ENCODE assay signal across 15 cellular contexts in genomic region chr4:140038031-140038533, GRCh38.
A peak's percentile ranks its signal among the peaks of the same experiment; 100 is the strongest.
DNase-seq lines count a peak whose midpoint lies in the region; ATAC-seq, FAIRE-seq and TF ChIP-seq lines count a peak whose summit lies in the region.
"Had no signal": no experiment of that assay in that cellular context is flagged by ENCODE, and none has a peak within 500 bp of the region (broad histone marks: within the 10 kb centered on the region; RNA-seq: fewer than 3 reads in every experiment).

No MANE protein-coding gene starts in this region.

- H3K9me3 ChIP-seq in breast epithelium (no peaks in the 10 kb centered on the region), hepatocyte (ENCODE audit: low read depth) (no peaks in the 10 kb centered on the region), tibial artery (no peaks in the 10 kb centered on the region)
- H3K9me3 ChIP-seq: heart left ventricle had no signal

- H3K4me1 Mint-ChIP-seq in MCF 10A (ENCODE audit: insufficient read depth, unreplicated experiment), result peaks cover 9% of the 10 kb centered on the region
- no peaks in the 10 kb centered on the region for H3K4me1 Mint-ChIP-seq in activated T-helper 17 cell treated with anti-CD3 and anti-CD28 coated beads, Interleukin-2, amount 50 U/mL, for 72 hours
- H3K4me1 Mint-ChIP-seq: activated naive CD4-positive, alpha-beta T cell treated with anti-CD3 and anti-CD28 coated beads, Interleukin-2, amount 10 ng/mL, durations not matched to agents 7 days and 5 days had no signal

- DNase-seq in breast epithelium (ENCODE audit: low spot score in 2 of 2) (no peak), MCF 10A (ENCODE audit: unreplicated experiment) (no peak), hepatocyte (ENCODE audit: low spot score) (no peak), tibial artery (no peak), GM12892 (ENCODE audit: insufficient read length) (no peak), GM03348 (ENCODE audit: low spot score) (no peak)
- DNase-seq: activated CD8-positive, alpha-beta T cell treated with anti-CD3 and anti-CD28 coated beads, Interleukin-2, amount 10 ng/mL, durations not matched to agents 7 days and 5 days; activated naive CD4-positive, alpha-beta T cell treated with anti-CD3 and anti-CD28 coated beads, Interleukin-2, amount 10 ng/mL, durations not matched to agents 7 days and 5 days; dorsolateral prefrontal cortex; heart left ventricle; mesendoderm; right cardiac atrium; T-helper 2 cell had no signal

- H4K20me1 ChIP-seq in hepatocyte (ENCODE audit: insufficient read depth, poor library complexity, severe bottlenecking), result no peaks in the 10 kb centered on the region

- intact Hi-C loops in breast epithelium (cut with DNase I; ENCODE audit: low total_unique reads), result no loop called here
- intact Hi-C loops in MCF 10A (cut with micrococcal nuclease), result no loop called here
- intact Hi-C loops in tibial artery (cut with DNase I; ENCODE audit: low total_unique reads), result no loop called here

- H3K27ac Mint-ChIP-seq in MCF 10A (ENCODE audit: low read depth, unreplicated experiment), result no peak overlapping the region
- H3K27ac Mint-ChIP-seq in activated T-helper 17 cell treated with anti-CD3 and anti-CD28 coated beads, Interleukin-2, amount 50 U/mL, for 72 hours, result peak overlapping the region; percentile 20
- H3K27ac Mint-ChIP-seq: activated CD8-positive, alpha-beta T cell treated with anti-CD3 and anti-CD28 coated beads, Interleukin-2, amount 10 ng/mL, durations not matched to agents 7 days and 5 days; activated naive CD4-positive, alpha-beta T cell treated with anti-CD3 and anti-CD28 coated beads, Interleukin-2, amount 10 ng/mL, durations not matched to agents 7 days and 5 days had no signal

- H3K4me3 ChIP-seq in breast epithelium, result no peak overlapping the region
- H3K4me3 ChIP-seq in hepatocyte, result no peak overlapping the region
- H3K4me3 ChIP-seq in tibial artery, result no peak overlapping the region
- H3K4me3 ChIP-seq: dorsolateral prefrontal cortex, heart left ventricle had no signal

- H3K4me1 ChIP-seq in breast epithelium (no peaks in the 10 kb centered on the region), hepatocyte (ENCODE audit: insufficient read depth) (peaks cover 21% of the 10 kb centered on the region), tibial artery (peaks cover 0 to 25% (median 14%) of the 10 kb centered on the region in 4 donors)

- no peaks in the 10 kb centered on the region for H3K9me3 Mint-ChIP-seq in MCF 10A (ENCODE audit: unreplicated experiment)
- H3K9me3 Mint-ChIP-seq in activated T-helper 17 cell treated with anti-CD3 and anti-CD28 coated beads, Interleukin-2, amount 50 U/mL, for 72 hours, result no peaks in the 10 kb centered on the region
- H3K9me3 Mint-ChIP-seq: activated naive CD4-positive, alpha-beta T cell treated with anti-CD3 and anti-CD28 coated beads, Interleukin-2, amount 10 ng/mL, durations not matched to agents 7 days and 5 days had no signal

- POLR2A ChIA-PET in MCF 10A (lab: Yijun Ruan, JAX), result interaction anchor here (1.3 kb wide), 1 partner anchor 150 kb away, joined by 3 read pairs; no protein-coding TSS in a partner anchor

- H3K4me2 ChIP-seq in hepatocyte, result peak overlapping the region; percentile 52

- H3K27ac ChIP-seq in breast epithelium (peak overlapping the region; percentile 20 to 49), hepatocyte (peak overlapping the region; percentile 83), tibial artery (peak overlapping the region; percentile 30 to 58)
- H3K27ac ChIP-seq: heart left ventricle had no signal

- H3K36me3 Mint-ChIP-seq in MCF 10A (ENCODE audit: insufficient read depth, unreplicated experiment), result no peaks in the 10 kb centered on the region
- H3K36me3 Mint-ChIP-seq in activated T-helper 17 cell treated with anti-CD3 and anti-CD28 coated beads, Interleukin-2, amount 50 U/mL, for 72 hours (ENCODE audit: low read depth), result no peaks in the 10 kb centered on the region
- H3K36me3 Mint-ChIP-seq: activated naive CD4-positive, alpha-beta T cell treated with anti-CD3 and anti-CD28 coated beads, Interleukin-2, amount 10 ng/mL, durations not matched to agents 7 days and 5 days had no signal

- TF ChIP-seq POLR2A in breast epithelium (IDR thresholded peaks at IDR 0.05) (no peak), GM12892 (IDR thresholded peaks at IDR 0.05; ENCODE audit: low read depth, low read length) (no peak)

- peaks cover 53% of the 10 kb centered on the region for H3K79me2 ChIP-seq in hepatocyte

- H3K27me3 ChIP-seq in breast epithelium (no peaks in the 10 kb centered on the region), hepatocyte (no peaks in the 10 kb centered on the region), tibial artery (no peaks in the 10 kb centered on the region)
- H3K27me3 ChIP-seq: dorsolateral prefrontal cortex, heart left ventricle had no signal

- H3K36me3 ChIP-seq in breast epithelium (no peaks in the 10 kb centered on the region), hepatocyte (replicated peaks; ENCODE audit: insufficient read depth, low read depth) (no peaks in the 10 kb centered on the region), tibial artery (no peaks in the 10 kb centered on the region)
- H3K36me3 ChIP-seq: heart left ventricle had no signal

- no peaks in the 10 kb centered on the region for H3K27me3 Mint-ChIP-seq in MCF 10A (ENCODE audit: insufficient read depth, unreplicated experiment)
- peaks cover 3% of the 10 kb centered on the region for H3K27me3 Mint-ChIP-seq in activated T-helper 17 cell treated with anti-CD3 and anti-CD28 coated beads, Interleukin-2, amount 50 U/mL, for 72 hours

- ATAC-seq in activated T-helper 17 cell treated with anti-CD3 and anti-CD28 coated beads, Interleukin-2, amount 50 U/mL, for 72 hours (replicated peaks), result peak; percentile 63
- no peak for ATAC-seq in HG02798 (IDR thresholded peaks at IDR 0.05; ENCODE audit: poor library complexity, unreplicated experiment)
- ATAC-seq: activated CD8-positive, alpha-beta T cell treated with anti-CD3 and anti-CD28 coated beads, Interleukin-2, amount 10 ng/mL, durations not matched to agents 7 days and 5 days; heart left ventricle; right cardiac atrium had no signal

- CTCF ChIA-PET in MCF 10A (lab: Yijun Ruan, JAX), result interaction anchor here (0.8 to 1.5 kb wide), 5 partner anchors 9 to 372 kb away, joined by 3 to 5 read pairs (median 3); no protein-coding TSS in a partner anchor

- TF ChIP-seq CTCF in breast epithelium (IDR thresholded peaks at IDR 0.05) (no peak), MCF 10A (IDR thresholded peaks at IDR 0.05; ENCODE audit: unreplicated experiment) (no peak), hepatocyte (IDR thresholded peaks at IDR 0.05; ENCODE audit: poor library complexity) (no peak), tibial artery (IDR thresholded peaks at IDR 0.05) (no peak)

- H3K9me2 ChIP-seq in hepatocyte (replicated peaks; ENCODE audit: insufficient read depth), result no peaks in the 10 kb centered on the region

- no peak for FAIRE-seq in GM12892 (lab: Jason Lieb, UNC)

- BruUV-seq in MCF 10A (replicated peaks; lab: Mats Ljungman, UMichigan), result no TSS peak

- no peak overlapping the region for H3K4me3 Mint-ChIP-seq in MCF 10A (ENCODE audit: unreplicated experiment)
- no peak overlapping the region for H3K4me3 Mint-ChIP-seq in activated T-helper 17 cell treated with anti-CD3 and anti-CD28 coated beads, Interleukin-2, amount 50 U/mL, for 72 hours
- H3K4me3 Mint-ChIP-seq: activated CD8-positive, alpha-beta T cell treated with anti-CD3 and anti-CD28 coated beads, Interleukin-2, amount 10 ng/mL, durations not matched to agents 7 days and 5 days; activated naive CD4-positive, alpha-beta T cell treated with anti-CD3 and anti-CD28 coated beads, Interleukin-2, amount 10 ng/mL, durations not matched to agents 7 days and 5 days had no signal

- H2AFZ ChIP-seq in hepatocyte, result no peak overlapping the region

- 70% methylated on average over 3 of the region's 3 CpGs for WGBS in hepatocyte (ENCODE audit: low lambda C conversion rate, missing lambda C conversion rate)
